ENCODE assay signal across 18 cellular contexts in genomic region chr2:234992624-234993349, GRCh38. TPM values are rescaled to one million over a fixed set of nuclear protein-coding genes. Genes with fewer than 3 reads are reported as not detected.
DNase-seq lines count a peak whose midpoint lies in the region; ATAC-seq, FAIRE-seq and TF ChIP-seq lines count a peak whose summit lies in the region.
"Had no signal": no experiment of that assay in that cellular context is flagged by ENCODE, and none has a peak within 500 bp of the region (broad histone marks: within the 10 kb centered on the region; RNA-seq: fewer than 3 reads in every experiment).

No MANE protein-coding gene starts in this region.

- H3K27me3 Mint-ChIP-seq in H9 (ENCODE audit: low read depth): no peaks in the 10 kb centered on the region

- TF ChIP-seq CTCF in AG04450 (IDR thresholded peaks at IDR 0.05; ENCODE audit: low read depth, low read length): no peak
- TF ChIP-seq CTCF in H9 (conservative IDR thresholded peaks at IDR 0.05): no peak
- no peak for TF ChIP-seq CTCF in bronchial epithelial cell (IDR thresholded peaks at IDR 0.05; ENCODE audit: insufficient read depth, low read length, severe bottlenecking)
- TF ChIP-seq CTCF in mucosa of descending colon (IDR thresholded peaks at IDR 0.05): no peak

- peaks cover 10 to 65% (median 36%) of the 10 kb centered on the region in 3 experiments; a peak in 6 of 7 replicates for H3K36me3 Mint-ChIP-seq in H9 (ENCODE audit: insufficient read depth in 1 of 3, low read depth in 3 of 3)
- H3K36me3 Mint-ChIP-seq in activated naive CD4-positive, alpha-beta T cell treated with anti-CD3 and anti-CD28 coated beads, Interleukin-2, amount 50 U/mL, for 72 hours: no peaks in the 10 kb centered on the region
- H3K36me3 Mint-ChIP-seq: CD4-positive, CD25-positive, alpha-beta regulatory T cell; IgD-negative memory B cell had no signal

- H3T11ph ChIP-seq in H9 (ENCODE audit: low read length): no peak overlapping the region

- H3K4me3 ChIP-seq in AG04450 (ENCODE audit: low read depth, low read length) (no peak overlapping the region), bronchial epithelial cell (ENCODE audit: low read depth, low read length) (no peak overlapping the region), mucosa of descending colon (no peak overlapping the region)
- H3K4me3 ChIP-seq: SK-N-MC had no signal

- FAIRE-seq in bronchial epithelial cell (lab: Jason Lieb, UNC): peak; percentile 13

- WGBS in H9 (ENCODE audit: extremely low coverage, insufficient read length, low lambda C conversion rate): no CpG with 5 or more reads among the region's 23 CpGs

- H3K18ac ChIP-seq in H9 (ENCODE audit: insufficient read length, low read depth, low read length): no peak overlapping the region

- no peak overlapping the region for H2AK5ac ChIP-seq in H9 (ENCODE audit: insufficient read length, low read length)

- no peak overlapping the region for H2AFZ ChIP-seq in H9 (ENCODE audit: low read length)

- H2BK20ac ChIP-seq in H9 (ENCODE audit: low read depth, low read length, poor library complexity, severe bottlenecking): no peak overlapping the region

- H3K4me1 ChIP-seq in H9 (ENCODE audit: insufficient read depth, low read length): peaks cover 8% of the 10 kb centered on the region; the same call in 1 of the 2 replicates
- H3K4me1 ChIP-seq in mucosa of descending colon (ENCODE audit: low read depth): peaks cover 31% of the 10 kb centered on the region

- peaks cover 53 to 64% of the 10 kb centered on the region in 2 experiments for H3K4me1 Mint-ChIP-seq in H9

- peaks cover 2% of the 10 kb centered on the region; the same call in 1 of the 2 replicates for H3K9me3 ChIP-seq in AG04450 (ENCODE audit: control insufficient read depth, insufficient read depth, low read length)
- H3K9me3 ChIP-seq in H9 (ENCODE audit: control insufficient read depth, low read depth, low read length): no peaks in the 10 kb centered on the region
- H3K9me3 ChIP-seq in mucosa of descending colon: no peaks in the 10 kb centered on the region

- no peak overlapping the region for H2BK120ac ChIP-seq in H9 (ENCODE audit: low read depth, low read length, poor library complexity, severe bottlenecking)

- H3K14ac ChIP-seq in H9 (ENCODE audit: insufficient read depth, low read length): 0 out of 2 replicates have a peak overlapping the region, but pooled peaks have one; percentile 18

- no peak for DNase-seq in AG04450 (ENCODE audit: low read depth, low spot score)
- DNase-seq in H9: no peak
- no peak for DNase-seq in bronchial epithelial cell (ENCODE audit: low read depth)
- peak in 2 of 3 donors; percentile 30 to 45 for DNase-seq in mucosa of descending colon
- no peak for DNase-seq in activated CD4-positive, alpha-beta T cell treated with anti-CD3 and anti-CD28 coated beads, Interleukin-2, amount 50 U/mL, for 48 hours
- no peak for DNase-seq in activated naive CD4-positive, alpha-beta T cell treated with anti-CD3 and anti-CD28 coated beads, Interleukin-2, amount 50 U/mL, for 72 hours (ENCODE audit: low spot score in 2 of 2)
- DNase-seq in GF-D8 (lab: John Stamatoyannopoulos, UW): no peak
- DNase-seq in NCI-H187 treated with DMSO at 0.1 percent for 48 hours (lab: John Stamatoyannopoulos, UW): no peak
- DNase-seq: CD4-positive, CD25-positive, alpha-beta regulatory T cell; HCEC 1CT; NCI-H1417; NCI-H1930; NCI-H2171 treated with DMSO at 0.1 percent for 48 hours; NCI-H446 treated with DMSO at 0.1 percent for 48 hours; NCI-H774 had no signal

- no peak overlapping the region for H3K56ac ChIP-seq in H9 (ENCODE audit: insufficient read length, low read depth, low read length)

- H3K9me3 Mint-ChIP-seq in H9: no peaks in the 10 kb centered on the region
- no peaks in the 10 kb centered on the region for H3K9me3 Mint-ChIP-seq in activated naive CD4-positive, alpha-beta T cell treated with anti-CD3 and anti-CD28 coated beads, Interleukin-2, amount 50 U/mL, for 72 hours

- no peak for ATAC-seq in mucosa of descending colon
- ATAC-seq in activated naive CD4-positive, alpha-beta T cell treated with anti-CD3 and anti-CD28 coated beads, Interleukin-2, amount 50 U/mL, for 72 hours: no peak
- ATAC-seq: Right ventricle myocardium inferior had no signal

- H3K23me2 ChIP-seq in H9 (ENCODE audit: insufficient read length, low read depth, low read length, poor library complexity, severe bottlenecking): no peaks in the 10 kb centered on the region

- CTCF ChIA-PET in AG04450 (lab: Charles Lee): no interaction called here

- H3K9ac ChIP-seq in H9 (ENCODE audit: extremely low read depth, insufficient read length, low read length): no peak overlapping the region

- H3K79me1 ChIP-seq in H9 (ENCODE audit: insufficient read depth, low read depth, low read length, poor library complexity, severe bottlenecking): no peaks in the 10 kb centered on the region

- intact Hi-C loops in mucosa of descending colon (cut with DNase I, micrococcal nuclease): no loop called here

- peaks cover 20% of the 10 kb centered on the region; the same call in 1 of the 2 replicates for H3K79me2 ChIP-seq in H9 (ENCODE audit: insufficient read depth, low read length)

- no peak overlapping the region for H2BK15ac ChIP-seq in H9 (ENCODE audit: low read depth, low read length)

- H4K8ac ChIP-seq in H9 (replicated peaks; ENCODE audit: insufficient read length, low read depth, low read length): no peak overlapping the region

- no peak overlapping the region for H2BK5ac ChIP-seq in H9 (ENCODE audit: insufficient read length, low read length)

- H2BK12ac ChIP-seq in H9 (ENCODE audit: insufficient read length, low read depth, low read length): no peak overlapping the region

- no peak overlapping the region for H4K5ac ChIP-seq in H9 (ENCODE audit: insufficient read length, low read depth, low read length)

- no peak overlapping the region for H3K4me2 ChIP-seq in H9 (ENCODE audit: insufficient read depth, insufficient read length, low read length)

- H3K27me3 ChIP-seq in AG04450 (ENCODE audit: control insufficient read depth, insufficient read depth, low read length) (no peaks in the 10 kb centered on the region), H9 (ENCODE audit: insufficient read depth, low read length) (no peaks in the 10 kb centered on the region), bronchial epithelial cell (ENCODE audit: control insufficient read depth, insufficient read depth, low read length) (no peaks in the 10 kb centered on the region)

- no peak overlapping the region for H3K4me3 Mint-ChIP-seq in H9
- H3K4me3 Mint-ChIP-seq: CD4-positive, CD25-positive, alpha-beta regulatory T cell had no signal

- H3K23ac ChIP-seq in H9 (ENCODE audit: insufficient read length, low read depth, low read length): no peak overlapping the region

- H4K20me1 ChIP-seq in H9 (ENCODE audit: control insufficient read depth, insufficient read depth, insufficient read length): no peaks in the 10 kb centered on the region

- H3K36me3 ChIP-seq in bronchial epithelial cell (ENCODE audit: control insufficient read depth, insufficient read depth, low read length) (peaks cover 17% of the 10 kb centered on the region), mucosa of descending colon (ENCODE audit: low read depth) (no peaks in the 10 kb centered on the region)

- H3K4ac ChIP-seq in H9 (ENCODE audit: low read depth, low read length): no peak overlapping the region

- no peak overlapping the region for H4K91ac ChIP-seq in H9 (ENCODE audit: insufficient read length, low read depth, low read length)

- peak overlapping the region; percentile 21 for H3K27ac ChIP-seq in AG04450 (ENCODE audit: low read depth, low read length)
- no peak overlapping the region for H3K27ac ChIP-seq in H9 (ENCODE audit: insufficient read length, low read depth, low read length)
- H3K27ac ChIP-seq: SK-N-MC had no signal

- H3K27ac Mint-ChIP-seq in H9: peak overlapping the region in 1 of 3 experiments; percentile 88; a peak in 2 of 7 replicates
- no peak overlapping the region for H3K27ac Mint-ChIP-seq in activated naive CD4-positive, alpha-beta T cell treated with anti-CD3 and anti-CD28 coated beads, Interleukin-2, amount 50 U/mL, for 72 hours
- H3K27ac Mint-ChIP-seq: CD4-positive, CD25-positive, alpha-beta regulatory T cell had no signal

- POLR2A ChIA-PET in AG04450 (lab: Yijun Ruan, JAX): interaction anchor here (1.2 kb wide), 1 partner anchor 9 kb away, joined by 4 read pairs; no protein-coding TSS in a partner anchor

RNA-seq across cellular contexts. Expression of gene SH3BP4, which starts 41.0 kb away (rescaled TPM):
- 224 and 276 TPM in 2 replicates for polyA plus RNA-seq in AG04450 (2011; rRNA removed)
- 304 and 360 TPM in 2 replicates for polyA minus RNA-seq in AG04450 (2011; rRNA and poly(A)+ RNA removed)
- total RNA-seq in H9 (2021) (88.5 and 93.8 TPM in 2 replicates), bronchial epithelial cell (22.1 and 24.6 TPM in 2 replicates), mucosa of descending colon (10 to 100 TPM; 18.0 to 30.4 (median 29.6) TPM)
- under 1 TPM in 1 of 2 donors, not detected in 1; 0.31 TPM for total RNA-seq in activated naive CD4-positive, alpha-beta T cell treated with anti-CD3 and anti-CD28 coated beads, Interleukin-2, amount 50 U/mL, for 72 hours
- polyA plus RNA-seq: CD4-positive, CD25-positive, alpha-beta regulatory T cell had no signal

Comparison
In these comparisons a context has a peak if more than half of its experiments do, and no peak if none do; other contexts are left out.
1. DNase-seq: peak in mucosa of descending colon (2 of 3); none in AG04450 (single experiment), H9 (single experiment), bronchial epithelial cell (single experiment), activated CD4-positive, alpha-beta T cell treated with anti-CD3 and anti-CD28 coated beads, Interleukin-2, amount 50 U/mL, for 48 hours (0 of 2), activated naive CD4-positive, alpha-beta T cell treated with anti-CD3 and anti-CD28 coated beads, Interleukin-2, amount 50 U/mL, for 72 hours (0 of 2), GF-D8 (single experiment) and NCI-H187 treated with DMSO at 0.1 percent for 48 hours (single experiment).
2. RNA of gene SH3BP4, which starts 41.0 kb away (total RNA-seq): 88.5 to 93.8 TPM in H9, 18.0 to 30.4 TPM in mucosa of descending colon and 22.1 to 24.6 TPM in bronchial epithelial cell; 0.31 TPM in activated naive CD4-positive, alpha-beta T cell treated with anti-CD3 and anti-CD28 coated beads, Interleukin-2, amount 50 U/mL, for 72 hours; every median in the first group is over 10 times any median in the second.